In the genomic region with DNA sequence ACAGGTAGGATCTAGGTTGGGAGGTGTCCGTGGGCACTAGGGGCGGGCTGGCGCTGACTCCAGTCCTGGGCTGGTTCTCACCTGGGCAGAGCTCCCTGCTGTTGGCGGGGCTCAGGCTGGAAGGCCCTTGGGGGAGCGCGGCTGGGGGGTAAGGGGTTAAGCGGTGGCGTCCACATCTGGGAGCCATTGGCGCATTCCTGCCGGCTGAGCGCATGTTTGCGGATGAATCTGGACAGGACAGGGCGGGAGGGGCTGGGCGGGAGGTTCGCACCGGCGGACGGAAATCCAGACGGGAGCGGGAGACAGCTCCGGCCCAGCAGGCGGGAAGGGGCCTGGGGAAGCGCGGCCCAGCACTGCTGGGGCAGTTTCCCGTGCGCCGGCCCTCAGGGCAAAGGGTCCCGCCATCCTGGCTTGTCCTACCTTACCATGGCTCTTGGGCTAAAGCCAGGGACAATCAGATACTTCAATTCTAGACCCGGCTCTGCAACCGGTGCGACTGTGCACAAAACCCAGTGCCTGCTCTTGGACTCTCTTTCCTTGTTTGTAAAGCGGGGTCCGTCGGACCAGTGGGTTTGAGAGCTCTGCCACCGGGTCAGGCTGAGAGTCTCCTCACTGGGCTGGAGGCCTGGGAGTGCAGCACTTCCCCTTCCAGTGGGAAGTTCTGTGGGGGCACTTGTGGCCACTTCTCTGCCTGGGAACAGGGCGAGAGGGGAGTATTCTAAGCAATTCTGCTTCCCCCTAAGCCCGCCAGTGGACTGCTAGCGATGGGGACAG, we compare ENCODE assay signal across 9 cellular contexts. TPM values are rescaled to one million over a fixed set of nuclear protein-coding genes. Genes with fewer than 3 reads are reported as not detected.
DNase-seq lines count a peak whose midpoint lies in the region; ATAC-seq, FAIRE-seq and TF ChIP-seq lines count a peak whose summit lies in the region.
"Had no signal": no experiment of that assay in that cellular context is flagged by ENCODE, and none has a peak within 500 bp of the region (broad histone marks: within the 10 kb centered on the region; RNA-seq: fewer than 3 reads in every experiment).

No MANE protein-coding gene starts in this region.

- peaks cover 18% of the 10 kb centered on the region for H3K23me2 ChIP-seq in H1 (ENCODE audit: low read depth, low read length)

- no peak for FAIRE-seq in H1 (lab: Jason Lieb, UNC)

- no peaks in the 10 kb centered on the region for H3F3A ChIP-seq in PC-3 (ENCODE audit: low read length, unreplicated experiment)

- H3K79me1 ChIP-seq in H1 (ENCODE audit: low read depth, low read length), result peaks cover 7% of the 10 kb centered on the region

- H3K27ac ChIP-seq in PC-3 (ENCODE audit: low read length) (peak overlapping the region; percentile 83), H1 (ENCODE audit: low read depth, low read length) (no peak overlapping the region)

- POLR2A ChIA-PET in PC-3 (lab: Charles Lee; ENCODE audit: unreplicated experiment) (interaction anchor here (0.6 kb wide), 1 partner anchor 49 kb away, joined by 9 read pairs; no protein-coding TSS in a partner anchor), H1 (lab: Charles Lee; ENCODE audit: partially characterized antibody) (interaction anchor here (0.6 to 30.6 kb wide), 6 partner anchors 9 to 299 kb away, joined by 3 to 570 read pairs (median 4); a partner anchor contains a TSS)

- H3K36me3 ChIP-seq in PC-3 (ENCODE audit: low read depth, low read length) (no peaks in the 10 kb centered on the region), H1 (ENCODE audit: control insufficient read depth in 2 of 4, insufficient read depth in 4 of 4, low read length in 3 of 4) (no peaks in the 10 kb centered on the region)

- H3K4me1 ChIP-seq in PC-3 (ENCODE audit: insufficient read depth, low read length) (peaks cover 74% of the 10 kb centered on the region), H1 (replicated peaks in 1 of 4; ENCODE audit: control insufficient read depth in 3 of 4, insufficient read depth in 4 of 4, low read length in 3 of 4) (peaks cover 0 to 38% (median 27%) of the 10 kb centered on the region in 4 experiments; a peak in 6 of 7 replicates), mononuclear cell (ENCODE audit: insufficient read depth, low read length) (peaks cover 90% of the 10 kb centered on the region)

- peak overlapping the region; percentile 40; the same call in 1 of the 2 replicates for H2BK15ac ChIP-seq in H1 (ENCODE audit: low read length)

- TF ChIP-seq EP300 in H1 (IDR thresholded peaks at IDR 0.05; ENCODE audit: borderline replicate concordance in 1 of 2, low read depth in 2 of 2, low read length in 2 of 2), result no peak

- CTCF ChIA-PET in PC-3 (lab: Charles Lee), result interaction anchor here (1.4 kb wide), 1 partner anchor 14 kb away, joined by 9 read pairs; no protein-coding TSS in a partner anchor
- CTCF ChIA-PET in H1 (lab: Charles Lee; ENCODE audit: partially characterized antibody), result interaction anchor here (0.5 to 39.2 kb wide), 21 partner anchors 9 to 302 kb away, joined by 3 to 1198 read pairs (median 4); a partner anchor contains a TSS

- no peak overlapping the region for H3K23ac ChIP-seq in H1 (ENCODE audit: insufficient read length)

- H3K9ac ChIP-seq in PC-3 (ENCODE audit: low read length), result peak overlapping the region; percentile 69
- peak overlapping the region in 3 of 4 experiments; percentile 14 to 48 (median 14); a peak in 2 of 7 replicates for H3K9ac ChIP-seq in H1 (replicated peaks in 1 of 4; ENCODE audit: extremely low read depth in 1 of 4, low read depth in 3 of 4, low read length in 3 of 4)

- 0 out of 2 replicates have a peak overlapping the region, but pooled peaks have one; percentile 2 for H2BK5ac ChIP-seq in H1 (ENCODE audit: low read depth, low read length)

- H4K20me1 ChIP-seq in PC-3 (ENCODE audit: low read length), result peaks cover 10% of the 10 kb centered on the region; the same call in 1 of the 2 replicates
- H4K20me1 ChIP-seq in H1 (replicated peaks in 1 of 2; ENCODE audit: control insufficient read depth in 1 of 2, insufficient read depth in 2 of 2, low read length in 2 of 2), result peaks cover 12 to 18% of the 10 kb centered on the region in 2 experiments

- no peak for TF ChIP-seq POLR2A in H1 (IDR thresholded peaks at IDR 0.05; ENCODE audit: control extremely low read depth in 1 of 2, low read depth in 2 of 2, low read length in 2 of 2)

- no peak overlapping the region for H4K5ac ChIP-seq in H1 (ENCODE audit: insufficient read length, low read depth, low read length)

- no peak overlapping the region for H3K56ac ChIP-seq in H1 (replicated peaks; ENCODE audit: insufficient read length, low read depth, low read length)

- intact Hi-C loops in PC-3 (cut with micrococcal nuclease), result loop anchor here (2.0 kb wide), 1 partner anchor 24 kb away; no protein-coding TSS in a partner anchor

- H3K79me2 ChIP-seq in PC-3 (ENCODE audit: low read length), result peaks cover 40% of the 10 kb centered on the region
- peaks cover 0 to 13% of the 10 kb centered on the region in 2 experiments; a peak in 2 of 4 replicates for H3K79me2 ChIP-seq in H1 (ENCODE audit: control insufficient read depth in 1 of 2, insufficient read depth in 2 of 2, low read length in 2 of 2)

- no peak overlapping the region for H4K91ac ChIP-seq in H1 (replicated peaks; ENCODE audit: insufficient read length, low read length)

- H3K9me2 ChIP-seq in PC-3 (replicated peaks; ENCODE audit: low read length), result no peaks in the 10 kb centered on the region

- TF ChIP-seq RAD21 in H1 (IDR thresholded peaks at IDR 0.05 in 1 of 2, conservative IDR thresholded peaks at IDR 0.05 in 1 of 2; ENCODE audit: low read depth in 2 of 2, low read length in 2 of 2), result 0 out of 4 replicates have a peak, but pooled peaks of 1 of the 2 experiments have one; percentile 1

- H3K4me3 ChIP-seq in PC-3 (ENCODE audit: low read length) (peak overlapping the region; percentile 99), H1 (ENCODE audit: extremely low read depth in 1 of 4, insufficient read depth in 2 of 4, low read depth in 3 of 4, low read length in 4 of 4) (peak overlapping the region; percentile 10 to 81 (median 71)), mononuclear cell (ENCODE audit: low read length) (peak overlapping the region; percentile 98)

- H3K9me3 ChIP-seq in PC-3 (ENCODE audit: low read length) (no peaks in the 10 kb centered on the region), H1 (ENCODE audit: insufficient read depth in 2 of 2, low read depth in 1 of 2, low read length in 1 of 2) (no peaks in the 10 kb centered on the region), mononuclear cell (ENCODE audit: low read depth, low read length) (no peaks in the 10 kb centered on the region)

- ATAC-seq in PC-3 (peak; percentile 7), HG03025 (IDR thresholded peaks at IDR 0.05; ENCODE audit: low FRiP score, unreplicated experiment) (no peak)

- H3K27me3 ChIP-seq in PC-3 (ENCODE audit: low read length), result no peaks in the 10 kb centered on the region
- H3K27me3 ChIP-seq in H1 (replicated peaks in 1 of 4; ENCODE audit: control insufficient read depth in 3 of 4, extremely low read depth in 1 of 4, insufficient read depth in 3 of 4, low read length in 3 of 4), result peaks cover 0 to 30% (median 16%) of the 10 kb centered on the region in 4 experiments; a peak in 5 of 7 replicates
- H3K27me3 ChIP-seq in mononuclear cell (ENCODE audit: insufficient read depth, low read length), result no peaks in the 10 kb centered on the region

- H3K4me2 ChIP-seq in PC-3 (ENCODE audit: low read length), result peak overlapping the region; percentile 93
- peak overlapping the region; percentile 75 to 97 for H3K4me2 ChIP-seq in H1 (ENCODE audit: insufficient read depth in 1 of 2, low read depth in 2 of 2, low read length in 2 of 2)

- H3K4ac ChIP-seq in H1 (replicated peaks; ENCODE audit: insufficient read length, low read depth, low read length), result peak overlapping the region; percentile 16

- H2BK20ac ChIP-seq in H1 (ENCODE audit: low read length), result no peak overlapping the region

- H2AFZ ChIP-seq in PC-3 (ENCODE audit: low read length) (peak overlapping the region; percentile 72), H1 (ENCODE audit: low read length) (0 out of 2 replicates have a peak overlapping the region, but pooled peaks have one; percentile 13)

- H2BK12ac ChIP-seq in H1 (ENCODE audit: low read depth, low read length), result peak overlapping the region; percentile 32; the same call in 1 of the 2 replicates

- no TSS peak for BruUV-seq in PC-3 (replicated peaks; lab: Mats Ljungman, UMichigan)

- no peak overlapping the region for H4K8ac ChIP-seq in H1 (ENCODE audit: extremely low read depth, insufficient read depth, low read length)

- no peak; the same call in 1 of the 2 replicates for TF ChIP-seq CTCF in PC-3 (conservative IDR thresholded peaks at IDR 0.05; ENCODE audit: low read depth, low read length)
- peak in 1 of 3 experiments; percentile 4; a peak in 1 of 4 replicates for TF ChIP-seq CTCF in H1 (IDR thresholded peaks at IDR 0.05; ENCODE audit: control extremely low read depth in 1 of 3, insufficient read depth in 1 of 3, low read depth in 1 of 3, low read length in 3 of 3)

- DNase-seq in GM03348 (ENCODE audit: low spot score) (peak; percentile 86), PC-3 (peak; percentile 63), H1 (ENCODE audit: low read depth in 1 of 2, low spot score in 2 of 2) (peak in 1 of 2 experiments; percentile 74), hippocampal formation (lab: John Stamatoyannopoulos, UW) (no peak), NCI-H1092 (lab: John Stamatoyannopoulos, UW) (no peak)
- no peak for DNase-seq in activated naive CD4-positive, alpha-beta T cell treated with anti-CD3 and anti-CD28 coated beads, Interleukin-2, amount 50 U/mL, for 16 hours

- H2BK120ac ChIP-seq in H1 (replicated peaks; ENCODE audit: low read depth, low read length), result no peak overlapping the region

- 0 out of 2 replicates have a peak overlapping the region, but pooled peaks have one; percentile 11 for H2AK5ac ChIP-seq in H1 (ENCODE audit: low read depth, low read length)

- H3K14ac ChIP-seq in H1 (ENCODE audit: insufficient read length), result no peak overlapping the region

- H3K18ac ChIP-seq in H1 (ENCODE audit: extremely low read depth, low read length), result 0 out of 2 replicates have a peak overlapping the region, but pooled peaks have one; percentile 34

- 4% methylated on average over 24 of the region's 38 CpGs; no CpG with 5 or more reads in 1 of the 2 experiments for WGBS in H1 (ENCODE audit: extremely low coverage in 1 of 2, insufficient coverage in 1 of 2, insufficient read length in 1 of 2, insufficient replicate concordance in 2 of 2, low coverage in 1 of 2, low lambda C conversion rate in 2 of 2, missing lambda C conversion rate in 1 of 2), 2 experiments

RNA-seq across cellular contexts. Expression of a gene that starts 7.8 kb away (rescaled TPM):
- total RNA-seq in PC-3 (2014; rRNA removed) (19.6 and 23.8 TPM in 2 replicates), mononuclear cell (67.9 TPM)
- 13.4 and 16.5 TPM in 2 replicates for total RNA-seq in H1 (2021; fragmentation: NEBNext Ultra II Directional; extraction: Animal tissue kit (Norgen Biotek cat#: 25700))
- 4.4 and 7.8 TPM in 2 replicates for polyA plus RNA-seq in H1 (2011; rRNA removed)
- 2.5 TPM for polyA plus RNA-seq in H1 (2011; cell fraction: cytosol; rRNA removed)
- 6.9 TPM for polyA plus RNA-seq in H1 (2011; cell fraction: nucleus; rRNA removed)
- polyA plus RNA-seq in H1 (2012, experiment 1 of 2), result 12.6 to 17.5 TPM (median 16.0 TPM) in 4 replicates
- polyA plus RNA-seq in H1 (2012, experiment 2 of 2), result 13.9 TPM
- polyA plus RNA-seq in H1 (2013, experiment 1 of 2), result 11.2 TPM
- polyA plus RNA-seq in H1 (2013, experiment 2 of 2), result 11.1 TPM
- polyA minus RNA-seq in H1 (2011; rRNA and poly(A)+ RNA removed), result 2.9 and 6.4 TPM in 2 replicates
- 8.4 TPM for polyA minus RNA-seq in H1 (2011; cell fraction: cytosol; rRNA and poly(A)+ RNA removed)
- 6.2 TPM for polyA minus RNA-seq in H1 (2011; cell fraction: nucleus; rRNA and poly(A)+ RNA removed)

RNA-seq across cellular contexts. Expression of a gene that starts 29.1 kb away (rescaled TPM):
- total RNA-seq in PC-3 (2014; rRNA removed) (48.9 and 58.3 TPM in 2 replicates), mononuclear cell (0.21 TPM)
- total RNA-seq in H1 (2021; fragmentation: NEBNext Ultra II Directional; extraction: Animal tissue kit (Norgen Biotek cat#: 25700)), result 139 and 140 TPM in 2 replicates
- 38.0 and 50.5 TPM in 2 replicates for polyA plus RNA-seq in H1 (2011; rRNA removed)
- 62.0 TPM for polyA plus RNA-seq in H1 (2011; cell fraction: cytosol; rRNA removed)
- polyA plus RNA-seq in H1 (2011; cell fraction: nucleus; rRNA removed), result 32.6 TPM
- polyA plus RNA-seq in H1 (2012, experiment 1 of 2), result 66.3 to 99.0 TPM (median 74.5 TPM) in 4 replicates
- 10.6 TPM for polyA plus RNA-seq in H1 (2012, experiment 2 of 2)
- 87.2 TPM for polyA plus RNA-seq in H1 (2013, experiment 1 of 2)
- polyA plus RNA-seq in H1 (2013, experiment 2 of 2), result 90.5 TPM
- polyA minus RNA-seq in H1 (2011; rRNA and poly(A)+ RNA removed), result 51.3 and 81.1 TPM in 2 replicates
- 38.5 TPM for polyA minus RNA-seq in H1 (2011; cell fraction: cytosol; rRNA and poly(A)+ RNA removed)
- polyA minus RNA-seq in H1 (2011; cell fraction: nucleus; rRNA and poly(A)+ RNA removed), result 58.3 TPM

RNA-seq across cellular contexts. Expression of a gene that starts 47.8 kb away (rescaled TPM):
- total RNA-seq in PC-3 (2014; rRNA removed) (not detected in 2 replicates), mononuclear cell (0.21 TPM)
- total RNA-seq in H1 (2021; fragmentation: NEBNext Ultra II Directional; extraction: Animal tissue kit (Norgen Biotek cat#: 25700)), result 1.4 and 1.9 TPM in 2 replicates
- 0.53 and 0.58 TPM in 2 replicates for polyA plus RNA-seq in H1 (2011; rRNA removed)
- 0.66 TPM for polyA plus RNA-seq in H1 (2011; cell fraction: cytosol; rRNA removed)
- 0.90 TPM for polyA plus RNA-seq in H1 (2011; cell fraction: nucleus; rRNA removed)
- 0.25 TPM in 1 of 4 replicates, not detected in the others for polyA plus RNA-seq in H1 (2012, experiment 1 of 2)
- not detected for polyA plus RNA-seq in H1 (2012, experiment 2 of 2)
- 0.43 TPM for polyA plus RNA-seq in H1 (2013, experiment 1 of 2)
- polyA plus RNA-seq in H1 (2013, experiment 2 of 2), result 0.29 TPM
- not detected in 2 replicates for polyA minus RNA-seq in H1 (2011; rRNA and poly(A)+ RNA removed)
- 3.2 TPM for polyA minus RNA-seq in H1 (2011; cell fraction: cytosol; rRNA and poly(A)+ RNA removed)
- 1.3 TPM for polyA minus RNA-seq in H1 (2011; cell fraction: nucleus; rRNA and poly(A)+ RNA removed)
- total RNA-seq: activated CD8-positive, alpha-beta memory T cell treated with anti-CD3 and anti-CD28 coated beads for 36 hours had no signal

Comparison
In these comparisons a context has a peak if more than half of its experiments do, and no peak if none do; other contexts are left out.
1. DNase-seq: peak in GM03348 (single experiment) and PC-3 (single experiment); none in hippocampal formation (0 of 2), activated naive CD4-positive, alpha-beta T cell treated with anti-CD3 and anti-CD28 coated beads, Interleukin-2, amount 50 U/mL, for 16 hours (single experiment) and NCI-H1092 (single experiment).
2. RNA of a gene that starts 29.1 kb away (total RNA-seq): 139 to 140 TPM in H1 and 48.9 to 58.3 TPM in PC-3; 0.21 TPM in mononuclear cell (single experiment); every median in the first group is over 10 times any median in the second.
3. Peak in every context shown above with its lines, with median percentiles within 50 percentile points of each other: H3K4me3 ChIP-seq.